8 cellular contexts compared by ENCODE assay signal in the genomic region with DNA sequence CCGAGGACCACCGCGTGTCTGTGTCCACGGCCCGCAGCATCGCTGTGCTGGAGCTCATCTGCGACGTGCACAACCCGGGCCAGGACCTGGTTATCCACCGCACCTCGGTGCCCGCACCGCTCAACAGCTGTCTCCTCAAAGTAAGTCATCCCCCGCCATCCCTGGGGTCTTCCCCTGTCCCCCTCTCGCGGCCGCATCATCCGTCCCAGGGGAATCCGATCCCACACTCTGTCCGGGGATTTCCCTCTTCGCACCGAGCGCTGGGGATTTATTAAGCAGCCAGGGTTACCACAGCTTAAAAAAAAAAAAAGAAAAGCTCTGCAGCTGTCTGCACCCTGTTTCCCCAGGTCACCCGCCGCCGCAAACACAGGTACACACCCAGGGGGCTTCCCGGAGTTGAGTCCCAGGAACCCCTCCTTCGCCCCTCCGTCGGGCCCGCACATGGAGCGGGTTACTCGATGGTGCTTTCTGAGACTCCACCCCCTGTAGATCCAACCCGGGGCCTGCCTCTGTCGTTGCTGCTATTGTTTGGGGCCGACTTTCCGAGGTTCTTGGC. TPM values are rescaled to one million over a fixed set of nuclear protein-coding genes. Genes with fewer than 3 reads are reported as not detected.
DNase-seq lines count a peak whose midpoint lies in the region; ATAC-seq and TF ChIP-seq lines count a peak whose summit lies in the region.

No MANE protein-coding gene starts in this region.

- no peaks in the 10 kb centered on the region for H3K36me3 Mint-ChIP-seq in immature natural killer cell

- no peaks in the 10 kb centered on the region for H3K9me3 Mint-ChIP-seq in immature natural killer cell

- CTCF ChIA-PET in AG04449 (lab: Yijun Ruan, JAX): interaction anchor here (1.1 to 5.7 kb wide), 4 partner anchors 12 to 230 kb away, joined by 3 to 27 read pairs (median 4); no protein-coding TSS in a partner anchor

- no peak for DNase-seq in AG04449 (ENCODE audit: low read depth, low spot score)
- DNase-seq in T-helper 1 cell: peak; percentile 24 to 69 (median 64)
- no peak for DNase-seq in astrocyte of the cerebellum (ENCODE audit: low read depth)
- DNase-seq in immature natural killer cell: peak; percentile 51 to 64 (median 52)
- DNase-seq in stimulated activated CD4-positive, alpha-beta T cell treated with anti-CD3 and anti-CD28 coated beads, Interleukin-1b, Interleukin-23, amount 100 ng/mL, for 4 hours (ENCODE audit: low read depth in 2 of 2): peak; percentile 17 to 23
- no peak for DNase-seq in NOMO-1 (lab: John Stamatoyannopoulos, UW; ENCODE audit: unreplicated experiment in 2 of 2)

- H3K4me3 Mint-ChIP-seq in immature natural killer cell: peak overlapping the region; percentile 80 to 92 (median 89)

- H3K4me1 Mint-ChIP-seq in immature natural killer cell: peaks cover 41 to 63% of the 10 kb centered on the region in 2 donors

- ATAC-seq in GM19023 (IDR thresholded peaks at IDR 0.05; ENCODE audit: unreplicated experiment): peak; percentile 27
- ATAC-seq in HG03432 (IDR thresholded peaks at IDR 0.05; ENCODE audit: unreplicated experiment): peak; percentile 25

- in situ Hi-C loops in astrocyte of the cerebellum (cut with HindIII; ENCODE audit: low sequenced_read_pairs): no loop called here

- peak overlapping the region; percentile 98 for H3K4me3 ChIP-seq in AG04449 (ENCODE audit: low read depth, low read length)
- peak overlapping the region; percentile 93 for H3K4me3 ChIP-seq in astrocyte of the cerebellum (ENCODE audit: low read depth, low read length)

- TF ChIP-seq CTCF in AG04449 (IDR thresholded peaks at IDR 0.05; ENCODE audit: insufficient read depth, low read length, missing control alignments) (no peak), astrocyte of the cerebellum (IDR thresholded peaks at IDR 0.05; ENCODE audit: low read depth, low read length, missing control alignments) (no peak)

- H3K27ac Mint-ChIP-seq in immature natural killer cell: peak overlapping the region; percentile 66 to 94 (median 88)

- H3K27me3 Mint-ChIP-seq in immature natural killer cell (ENCODE audit: low read depth in 3 of 3): peaks cover 12 to 25% (median 15%) of the 10 kb centered on the region in 3 donors

- POLR2A ChIA-PET in AG04449 (lab: Yijun Ruan, JAX): interaction anchor here (0.9 to 1.2 kb wide), 2 partner anchors 8 to 98 kb away, joined by 3 read pairs; no protein-coding TSS in a partner anchor

RNA-seq across cellular contexts. Expression of a gene that starts 0.6 kb away (rescaled TPM):
- 1 to 10 TPM; 2.1 to 4.4 (median 3.3) TPM for polyA plus RNA-seq in immature natural killer cell

RNA-seq across cellular contexts. Expression of a gene that starts 1.1 kb away (rescaled TPM):
- 1 to 10 TPM; 2.1 to 6.4 (median 4.1) TPM for polyA plus RNA-seq in immature natural killer cell

Comparison
In these comparisons a context has a peak if more than half of its experiments do, and no peak if none do; other contexts are left out.
1. DNase-seq: peak in T-helper 1 cell (5 of 5), immature natural killer cell (3 of 3) and stimulated activated CD4-positive, alpha-beta T cell treated with anti-CD3 and anti-CD28 coated beads, Interleukin-1b, Interleukin-23, amount 100 ng/mL, for 4 hours (2 of 2); none in AG04449 (single experiment), astrocyte of the cerebellum (single experiment) and NOMO-1 (0 of 2).